In the genomic region with DNA sequence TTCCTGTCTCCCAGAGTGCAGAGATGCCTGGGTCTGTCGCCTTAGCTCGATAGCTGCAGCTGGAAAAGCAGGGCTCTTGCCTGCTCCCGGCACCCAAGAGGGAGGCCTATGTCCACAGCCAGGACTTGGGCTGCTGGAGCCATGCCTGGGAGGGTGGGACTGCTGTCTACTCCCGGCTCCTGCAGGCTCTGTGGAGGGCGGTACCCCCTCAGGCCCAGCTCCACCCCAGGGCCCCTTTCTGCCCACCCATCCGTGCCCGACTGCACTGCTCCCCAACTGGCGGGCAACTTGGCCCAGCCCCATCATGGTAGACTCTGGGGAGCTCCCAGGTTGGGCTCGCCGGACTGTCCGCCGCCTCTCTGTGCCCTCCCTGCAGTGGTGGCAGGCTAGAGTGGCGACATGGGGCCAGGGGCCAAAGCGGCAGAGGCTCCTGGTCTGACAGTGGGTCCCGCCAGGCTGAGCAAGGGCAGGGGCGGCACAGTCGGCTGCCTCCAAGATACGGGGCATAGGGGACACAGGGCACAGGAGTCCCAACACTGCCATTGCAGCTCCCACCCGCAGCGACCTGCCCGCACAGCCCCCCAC, we compare ENCODE assay signal across 17 cellular contexts.
DNase-seq lines count a peak whose midpoint lies in the region; ATAC-seq and TF ChIP-seq lines count a peak whose summit lies in the region.
"Had no signal": no experiment of that assay in that cellular context is flagged by ENCODE, and none has a peak within 500 bp of the region (broad histone marks: within the 10 kb centered on the region; RNA-seq: fewer than 3 reads in every experiment).

No MANE protein-coding gene starts in this region.

- TF ChIP-seq POLR2A in spleen (IDR thresholded peaks at IDR 0.05): no peak

- H3K4me3 Mint-ChIP-seq in chondrocyte (ENCODE audit: unreplicated experiment): no peak overlapping the region
- H3K4me3 Mint-ChIP-seq: CD4-positive, alpha-beta T cell had no signal

- TF ChIP-seq CTCF in chondrocyte (IDR thresholded peaks at IDR 0.05) (no peak), lower lobe of right lung (IDR thresholded peaks at IDR 0.05) (no peak), spleen (IDR thresholded peaks at IDR 0.05 in 8 of 11, conservative IDR thresholded peaks at IDR 0.05 in 3 of 11) (no peak)

- no peaks in the 10 kb centered on the region for H3K4me1 Mint-ChIP-seq in chondrocyte (ENCODE audit: low read depth)

- no peaks in the 10 kb centered on the region for H3K36me3 ChIP-seq in lower lobe of right lung
- no peaks in the 10 kb centered on the region for H3K36me3 ChIP-seq in spleen
- H3K36me3 ChIP-seq: BE2C had no signal

- ATAC-seq in lower lobe of right lung (peak; percentile 32 to 45), HG03565 (IDR thresholded peaks at IDR 0.05; ENCODE audit: unreplicated experiment) (no peak)

- no peaks in the 10 kb centered on the region for H3K9me3 ChIP-seq in lower lobe of right lung
- peaks cover 0 to 27% (median 13%) of the 10 kb centered on the region in 8 donors for H3K9me3 ChIP-seq in spleen
- H3K9me3 ChIP-seq: BE2C had no signal

- H3K4me1 ChIP-seq in lower lobe of right lung (no peaks in the 10 kb centered on the region), spleen (no peaks in the 10 kb centered on the region)
- H3K4me1 ChIP-seq: BE2C had no signal

- H3K27me3 ChIP-seq in lower lobe of right lung (ENCODE audit: low read depth): no peaks in the 10 kb centered on the region
- H3K27me3 ChIP-seq in spleen (replicated peaks in 1 of 7): no peaks in the 10 kb centered on the region
- H3K27me3 ChIP-seq: BE2C had no signal

- H3K27ac Mint-ChIP-seq in chondrocyte (ENCODE audit: unreplicated experiment): no peak overlapping the region
- H3K27ac Mint-ChIP-seq: CD4-positive, alpha-beta T cell had no signal

- H3K9me3 Mint-ChIP-seq in chondrocyte (ENCODE audit: low read depth): peaks cover 7% of the 10 kb centered on the region

- no peak overlapping the region for H3K4me3 ChIP-seq in lower lobe of right lung
- no peak overlapping the region for H3K4me3 ChIP-seq in spleen
- H3K4me3 ChIP-seq: GM23248 had no signal

- H3K27ac ChIP-seq in lower lobe of right lung (no peak overlapping the region), spleen (no peak overlapping the region)
- H3K27ac ChIP-seq: GM23248, HL-60 had no signal

- WGBS in spleen, 5 donors: 89 to 94% (median 91%) methylated on average over 13 to 21 of the region's 21 CpGs

- H3K27me3 Mint-ChIP-seq in chondrocyte (ENCODE audit: low read depth): peaks cover 2% of the 10 kb centered on the region
- H3K27me3 Mint-ChIP-seq: CD4-positive, alpha-beta T cell had no signal

- intact Hi-C loops in lower lobe of right lung (cut with DNase I) (no loop called here), spleen (cut with DNase I; ENCODE audit: low total_unique reads) (no loop called here)

- DNase-seq in chondrocyte (ENCODE audit: low spot score) (peak; percentile 87), lower lobe of right lung (no peak), spleen (peak; percentile 68), COR-L47 (lab: John Stamatoyannopoulos, UW) (no peak), SHP77 treated with DMSO at 0.1 percent for 48 hours (lab: John Stamatoyannopoulos, UW) (no peak), NCI-H1694 (lab: John Stamatoyannopoulos, UW) (no peak)
- DNase-seq: ACHN; BE2C; C1 segment of cervical spinal cord; CD4-positive, alpha-beta T cell; DMS153; DMS79; GDM1; GM23248; HCEC 1CT had no signal

- no peaks in the 10 kb centered on the region for H3K36me3 Mint-ChIP-seq in chondrocyte (ENCODE audit: low read depth)

Comparison
In these comparisons a context has a peak if more than half of its experiments do, and no peak if none do; other contexts are left out.
1. DNase-seq: peak in chondrocyte (single experiment) and spleen (single experiment); none in lower lobe of right lung (single experiment), COR-L47 (single experiment), SHP77 treated with DMSO at 0.1 percent for 48 hours (single experiment) and NCI-H1694 (single experiment).